Comparison of ENCODE assay signal across 1 cellular context in the genomic region with DNA sequence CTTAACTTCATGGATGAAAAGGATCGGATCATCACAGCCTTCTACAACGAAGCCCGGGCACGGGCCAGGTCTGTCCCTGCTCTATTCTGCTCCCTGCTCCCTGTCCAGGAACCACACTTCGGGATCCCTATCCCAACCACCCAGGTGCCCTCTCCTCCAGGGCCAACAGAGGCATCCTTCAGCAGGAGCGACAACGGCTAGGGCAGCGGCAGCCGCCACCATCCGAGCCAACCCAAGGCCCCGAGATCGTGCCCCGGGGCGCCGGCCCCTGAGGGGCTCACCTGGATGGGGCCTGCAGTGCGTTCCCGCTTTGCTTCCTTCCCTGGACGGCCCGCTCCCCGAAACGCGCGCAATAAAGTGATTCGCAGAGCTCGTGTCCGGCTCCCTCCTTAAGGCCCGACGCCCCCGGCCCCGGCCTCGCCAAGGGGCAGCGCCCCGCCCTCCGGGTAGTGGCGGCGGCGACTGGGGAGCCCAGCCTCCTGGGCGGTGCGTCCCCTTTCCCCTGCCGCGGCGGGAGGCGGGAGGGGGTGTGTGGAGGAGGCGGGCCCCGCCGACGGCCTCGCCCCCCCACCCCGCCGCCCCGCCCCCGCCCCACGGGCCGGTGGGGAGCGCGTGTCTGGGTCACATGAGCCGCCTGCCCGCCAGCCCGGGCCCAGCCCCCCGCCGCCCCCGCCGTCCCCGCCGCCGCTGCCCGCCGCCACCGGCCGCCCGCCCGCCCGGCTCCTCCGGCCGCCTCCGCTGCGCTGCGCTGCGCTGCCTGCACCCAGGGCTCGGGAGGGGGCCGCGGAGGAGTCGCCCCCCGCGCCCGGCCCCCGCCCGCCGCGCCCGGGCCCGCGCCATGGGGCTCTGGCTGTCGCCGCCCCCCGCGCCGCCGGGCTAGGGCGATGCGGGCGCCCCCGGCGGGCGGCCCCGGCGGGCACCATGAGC.
A peak's percentile ranks its signal among the peaks of the same experiment; 100 is the strongest.
TF ChIP-seq lines count a peak whose summit lies in the region.

A gene with protein sequence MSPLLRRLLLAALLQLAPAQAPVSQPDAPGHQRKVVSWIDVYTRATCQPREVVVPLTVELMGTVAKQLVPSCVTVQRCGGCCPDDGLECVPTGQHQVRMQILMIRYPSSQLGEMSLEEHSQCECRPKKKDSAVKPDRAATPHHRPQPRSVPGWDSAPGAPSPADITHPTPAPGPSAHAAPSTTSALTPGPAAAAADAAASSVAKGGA (plus strand): TSS at position 672 of the 927 bp plus-strand sequence. CDS start 250 bp downstream, at position 922.

TF ChIP-seq in HCT116, 20 proteins besides CTCF, POLR2A, EP300 and RAD21 (continued from another document):
- TF ChIP-seq, protein P1, sequence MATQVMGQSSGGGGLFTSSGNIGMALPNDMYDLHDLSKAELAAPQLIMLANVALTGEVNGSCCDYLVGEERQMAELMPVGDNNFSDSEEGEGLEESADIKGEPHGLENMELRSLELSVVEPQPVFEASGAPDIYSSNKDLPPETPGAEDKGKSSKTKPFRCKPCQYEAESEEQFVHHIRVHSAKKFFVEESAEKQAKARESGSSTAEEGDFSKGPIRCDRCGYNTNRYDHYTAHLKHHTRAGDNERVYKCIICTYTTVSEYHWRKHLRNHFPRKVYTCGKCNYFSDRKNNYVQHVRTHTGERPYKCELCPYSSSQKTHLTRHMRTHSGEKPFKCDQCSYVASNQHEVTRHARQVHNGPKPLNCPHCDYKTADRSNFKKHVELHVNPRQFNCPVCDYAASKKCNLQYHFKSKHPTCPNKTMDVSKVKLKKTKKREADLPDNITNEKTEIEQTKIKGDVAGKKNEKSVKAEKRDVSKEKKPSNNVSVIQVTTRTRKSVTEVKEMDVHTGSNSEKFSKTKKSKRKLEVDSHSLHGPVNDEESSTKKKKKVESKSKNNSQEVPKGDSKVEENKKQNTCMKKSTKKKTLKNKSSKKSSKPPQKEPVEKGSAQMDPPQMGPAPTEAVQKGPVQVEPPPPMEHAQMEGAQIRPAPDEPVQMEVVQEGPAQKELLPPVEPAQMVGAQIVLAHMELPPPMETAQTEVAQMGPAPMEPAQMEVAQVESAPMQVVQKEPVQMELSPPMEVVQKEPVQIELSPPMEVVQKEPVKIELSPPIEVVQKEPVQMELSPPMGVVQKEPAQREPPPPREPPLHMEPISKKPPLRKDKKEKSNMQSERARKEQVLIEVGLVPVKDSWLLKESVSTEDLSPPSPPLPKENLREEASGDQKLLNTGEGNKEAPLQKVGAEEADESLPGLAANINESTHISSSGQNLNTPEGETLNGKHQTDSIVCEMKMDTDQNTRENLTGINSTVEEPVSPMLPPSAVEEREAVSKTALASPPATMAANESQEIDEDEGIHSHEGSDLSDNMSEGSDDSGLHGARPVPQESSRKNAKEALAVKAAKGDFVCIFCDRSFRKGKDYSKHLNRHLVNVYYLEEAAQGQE (IDR thresholded peaks at IDR 0.05; ENCODE audit: low read depth) = no peak
- TF ChIP-seq EZH2phosphoT487 (IDR thresholded peaks at IDR 0.05; ENCODE audit: borderline replicate concordance) (no peak), SP1 (IDR thresholded peaks at IDR 0.05; ENCODE audit: low read depth) (no peak), POLR2AphosphoS5 (IDR thresholded peaks at IDR 0.05; ENCODE audit: low read depth, low read length) (peak; percentile 76)
